ENCODE assay signal across 1 cellular context in genomic region chr12:2976581-2976996, GRCh38.
TF ChIP-seq lines count a peak whose summit lies in the region.

No MANE protein-coding gene starts in this region.

TF ChIP-seq in K562, 482 proteins besides CTCF, POLR2A, EP300 and RAD21:
- TF ChIP-seq ELF1 (tag; IDR thresholded peaks at IDR 0.05) (0 out of 2 replicates have a peak, but pooled peaks have one; percentile 21), ATF1 (CRISPR knock-in tag; IDR thresholded peaks at IDR 0.05) (no peak), ATF1 (tag; IDR thresholded peaks at IDR 0.05) (peak; percentile 48), SOX6 (IDR thresholded peaks at IDR 0.05) (no peak), SREBF2 (CRISPR knock-in tag; IDR thresholded peaks at IDR 0.05) (no peak), ZNF778 (CRISPR knock-in tag; IDR thresholded peaks at IDR 0.05) (no peak)
